Comparison of ENCODE assay signal across 15 cellular contexts in the genomic region with DNA sequence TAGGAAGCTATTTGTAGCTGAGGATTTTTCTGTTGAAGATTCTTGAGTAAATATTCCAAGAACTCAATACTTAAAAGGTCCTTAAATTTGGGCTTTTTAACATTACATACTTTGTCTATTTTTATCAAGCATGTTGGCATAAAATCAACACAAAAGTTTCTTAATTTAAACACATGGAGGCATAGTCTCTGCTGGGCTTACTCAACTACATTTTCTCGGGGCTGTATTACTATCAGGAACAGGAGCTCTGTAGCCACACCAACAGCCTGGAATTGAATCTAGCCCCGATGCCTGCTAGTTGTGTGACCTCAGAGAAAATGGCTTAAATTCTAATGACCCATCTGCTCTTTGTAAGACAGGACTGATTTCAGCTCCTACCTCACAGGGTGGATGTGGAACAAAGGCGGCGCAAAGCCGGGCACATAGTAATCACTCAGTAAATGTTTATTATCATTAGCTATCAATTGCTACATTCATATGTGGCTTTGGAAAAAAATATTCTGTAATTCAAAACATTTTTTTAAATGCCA.
DNase-seq lines count a peak whose midpoint lies in the region; ATAC-seq and TF ChIP-seq lines count a peak whose summit lies in the region.
"Had no signal": no experiment of that assay in that cellular context is flagged by ENCODE, and none has a peak within 500 bp of the region (broad histone marks: within the 10 kb centered on the region; RNA-seq: fewer than 3 reads in every experiment).

No MANE protein-coding gene starts in this region.

- H3K27me3 ChIP-seq in thoracic aorta (replicated peaks; ENCODE audit: insufficient read depth) (no peaks in the 10 kb centered on the region), H9 (ENCODE audit: insufficient read depth, low read length) (no peaks in the 10 kb centered on the region)
- H3K27me3 ChIP-seq: BLaER1 treated with 17β-estradiol and CSF1 and Interleukin-3, amounts not matched to agents 10 nM and 100 nM had no signal

- peak overlapping the region; percentile 13 to 98 for H3K27ac ChIP-seq in thoracic aorta
- H3K27ac ChIP-seq in H9 (ENCODE audit: insufficient read length, low read depth, low read length), result no peak overlapping the region
- H3K27ac ChIP-seq: BLaER1 treated with 17β-estradiol and CSF1 and Interleukin-3, amounts not matched to agents 10 nM and 100 nM had no signal

- WGBS in H9 (ENCODE audit: extremely low coverage, insufficient read length, low lambda C conversion rate), result no CpG with 5 or more reads among the region's 5 CpGs

- H3K4me3 Mint-ChIP-seq in WTC11, result no peak overlapping the region
- H3K4me3 Mint-ChIP-seq in H9, result no peak overlapping the region

- H2AK5ac ChIP-seq in H9 (ENCODE audit: insufficient read length, low read length), result no peak overlapping the region

- H4K5ac ChIP-seq in H9 (ENCODE audit: insufficient read length, low read depth, low read length), result no peak overlapping the region

- H3K9me3 ChIP-seq in thoracic aorta (no peaks in the 10 kb centered on the region), H9 (ENCODE audit: control insufficient read depth, low read depth, low read length) (no peaks in the 10 kb centered on the region)

- H4K91ac ChIP-seq in H9 (ENCODE audit: insufficient read length, low read depth, low read length), result no peak overlapping the region

- no peak overlapping the region for H4K8ac ChIP-seq in H9 (replicated peaks; ENCODE audit: insufficient read length, low read depth, low read length)

- H3K4me3 ChIP-seq in thoracic aorta, result peak overlapping the region; percentile 2
- H3K4me3 ChIP-seq: BLaER1 treated with 17β-estradiol and CSF1 and Interleukin-3, amounts not matched to agents 10 nM and 100 nM had no signal

- no peak overlapping the region for H2BK12ac ChIP-seq in H9 (ENCODE audit: insufficient read length, low read depth, low read length)

- H4K20me1 ChIP-seq in H9 (ENCODE audit: control insufficient read depth, insufficient read depth, insufficient read length), result no peaks in the 10 kb centered on the region
- H4K20me1 ChIP-seq: BLaER1 treated with 17β-estradiol and CSF1 and Interleukin-3, amounts not matched to agents 10 nM and 100 nM had no signal

- H2AFZ ChIP-seq in H9 (ENCODE audit: low read length), result no peak overlapping the region

- H3K18ac ChIP-seq in H9 (ENCODE audit: insufficient read length, low read depth, low read length), result no peak overlapping the region

- no peaks in the 10 kb centered on the region for H3K36me3 ChIP-seq in thoracic aorta

- peaks cover 20% of the 10 kb centered on the region for H3K4me1 Mint-ChIP-seq in WTC11
- peaks cover 10 to 12% of the 10 kb centered on the region in 2 experiments for H3K4me1 Mint-ChIP-seq in H9

- H3K9me3 Mint-ChIP-seq in WTC11 (peaks cover 11% of the 10 kb centered on the region), H9 (peaks cover 4 to 11% of the 10 kb centered on the region in 2 experiments)

- no peak overlapping the region for H3K27ac Mint-ChIP-seq in WTC11
- no peak overlapping the region for H3K27ac Mint-ChIP-seq in H9

- no peak overlapping the region for H3K23ac ChIP-seq in H9 (ENCODE audit: insufficient read length, low read depth, low read length)

- no peak overlapping the region for H2BK120ac ChIP-seq in H9 (ENCODE audit: low read depth, low read length, poor library complexity, severe bottlenecking)

- H3K36me3 Mint-ChIP-seq in WTC11 (peaks cover 11% of the 10 kb centered on the region), H9 (ENCODE audit: insufficient read depth in 1 of 3, low read depth in 3 of 3) (peaks cover 9 to 22% (median 10%) of the 10 kb centered on the region in 3 experiments)

- peak; percentile 65 for DNase-seq in EH (ENCODE audit: low read depth)
- peak; percentile 25 for DNase-seq in amniotic epithelial cell (ENCODE audit: low read depth)
- DNase-seq in fibroblast of peridontal ligament (ENCODE audit: extremely low read depth), result peak; percentile 67
- DNase-seq in thoracic aorta (ENCODE audit: low spot score), result no peak
- no peak for DNase-seq in WTC11 (ENCODE audit: low spot score)
- no peak for DNase-seq in NOMO-1 treated with DMSO at 0.1 percent for 48 hours (lab: John Stamatoyannopoulos, UW; ENCODE audit: unreplicated experiment)
- DNase-seq in H9, result no peak
- DNase-seq: DMS153, HCEC 1CT, Kasumi-1, NCI-H1417, NCI-H2029, NCI-H510A, SHP77 treated with DMSO at 0.1 percent for 48 hours had no signal

- no peaks in the 10 kb centered on the region for H3K27me3 Mint-ChIP-seq in WTC11 (ENCODE audit: low read depth)
- no peaks in the 10 kb centered on the region for H3K27me3 Mint-ChIP-seq in H9 (ENCODE audit: low read depth)

- no peaks in the 10 kb centered on the region for H3K23me2 ChIP-seq in H9 (ENCODE audit: insufficient read length, low read depth, low read length, poor library complexity, severe bottlenecking)

- no peak overlapping the region for H3T11ph ChIP-seq in H9 (ENCODE audit: low read length)

- H3K4me2 ChIP-seq in H9 (ENCODE audit: insufficient read depth, insufficient read length, low read length), result no peak overlapping the region
- H3K4me2 ChIP-seq: BLaER1 treated with 17β-estradiol and CSF1 and Interleukin-3, amounts not matched to agents 10 nM and 100 nM had no signal

- H3K9ac ChIP-seq in H9 (ENCODE audit: extremely low read depth, insufficient read length, low read length), result no peak overlapping the region
- H3K9ac ChIP-seq: BLaER1 treated with 17β-estradiol and CSF1 and Interleukin-3, amounts not matched to agents 10 nM and 100 nM had no signal

- H3K56ac ChIP-seq in H9 (ENCODE audit: insufficient read length, low read depth, low read length), result no peak overlapping the region

- H2BK5ac ChIP-seq in H9 (ENCODE audit: insufficient read length, low read length), result no peak overlapping the region

- no peak overlapping the region for H2BK20ac ChIP-seq in H9 (ENCODE audit: low read depth, low read length, poor library complexity, severe bottlenecking)

- no peak overlapping the region for H2BK15ac ChIP-seq in H9 (ENCODE audit: low read depth, low read length)

- POLR2A ChIA-PET in WTC11 (lab: Charles Lee), result no interaction called here

- no peak overlapping the region for H3K4ac ChIP-seq in H9 (ENCODE audit: low read depth, low read length)

- H3K79me2 ChIP-seq in H9 (ENCODE audit: insufficient read depth, low read length), result no peaks in the 10 kb centered on the region

- H3K4me1 ChIP-seq in thoracic aorta (ENCODE audit: control insufficient read depth in 1 of 2, low read depth in 2 of 2) (peaks cover 39 to 65% of the 10 kb centered on the region in 2 donors), H9 (ENCODE audit: insufficient read depth, low read length) (peaks cover 2% of the 10 kb centered on the region; the same call in 1 of the 2 replicates)

- H3K79me1 ChIP-seq in H9 (ENCODE audit: insufficient read depth, low read depth, low read length, poor library complexity, severe bottlenecking), result no peaks in the 10 kb centered on the region

- CTCF ChIA-PET in WTC11 (lab: Charles Lee), result interaction anchor here (1.0 kb wide), 1 partner anchor 32 kb away, joined by 4 read pairs; no protein-coding TSS in a partner anchor

- ATAC-seq in thoracic aorta (ENCODE audit: insufficient number of reproducible peaks, low FRiP score, low read depth) (peak; percentile 8), WTC11 (no peak)

- no peak for TF ChIP-seq CTCF in thoracic aorta (IDR thresholded peaks at IDR 0.05)
- TF ChIP-seq CTCF in WTC11 (IDR thresholded peaks at IDR 0.05), result no peak
- TF ChIP-seq CTCF in H9 (conservative IDR thresholded peaks at IDR 0.05), result no peak

- no peak overlapping the region for H3K14ac ChIP-seq in H9 (ENCODE audit: insufficient read depth, low read length)

TF ChIP-seq in WTC11, 78 proteins besides CTCF, POLR2A, EP300 and RAD21 (continues in another document):
- TF ChIP-seq, protein P1, sequence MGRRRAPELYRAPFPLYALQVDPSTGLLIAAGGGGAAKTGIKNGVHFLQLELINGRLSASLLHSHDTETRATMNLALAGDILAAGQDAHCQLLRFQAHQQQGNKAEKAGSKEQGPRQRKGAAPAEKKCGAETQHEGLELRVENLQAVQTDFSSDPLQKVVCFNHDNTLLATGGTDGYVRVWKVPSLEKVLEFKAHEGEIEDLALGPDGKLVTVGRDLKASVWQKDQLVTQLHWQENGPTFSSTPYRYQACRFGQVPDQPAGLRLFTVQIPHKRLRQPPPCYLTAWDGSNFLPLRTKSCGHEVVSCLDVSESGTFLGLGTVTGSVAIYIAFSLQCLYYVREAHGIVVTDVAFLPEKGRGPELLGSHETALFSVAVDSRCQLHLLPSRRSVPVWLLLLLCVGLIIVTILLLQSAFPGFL (CRISPR knock-in tag; IDR thresholded peaks at IDR 0.05; ENCODE audit: borderline replicate concordance), result no peak
- TF ChIP-seq, protein P2, sequence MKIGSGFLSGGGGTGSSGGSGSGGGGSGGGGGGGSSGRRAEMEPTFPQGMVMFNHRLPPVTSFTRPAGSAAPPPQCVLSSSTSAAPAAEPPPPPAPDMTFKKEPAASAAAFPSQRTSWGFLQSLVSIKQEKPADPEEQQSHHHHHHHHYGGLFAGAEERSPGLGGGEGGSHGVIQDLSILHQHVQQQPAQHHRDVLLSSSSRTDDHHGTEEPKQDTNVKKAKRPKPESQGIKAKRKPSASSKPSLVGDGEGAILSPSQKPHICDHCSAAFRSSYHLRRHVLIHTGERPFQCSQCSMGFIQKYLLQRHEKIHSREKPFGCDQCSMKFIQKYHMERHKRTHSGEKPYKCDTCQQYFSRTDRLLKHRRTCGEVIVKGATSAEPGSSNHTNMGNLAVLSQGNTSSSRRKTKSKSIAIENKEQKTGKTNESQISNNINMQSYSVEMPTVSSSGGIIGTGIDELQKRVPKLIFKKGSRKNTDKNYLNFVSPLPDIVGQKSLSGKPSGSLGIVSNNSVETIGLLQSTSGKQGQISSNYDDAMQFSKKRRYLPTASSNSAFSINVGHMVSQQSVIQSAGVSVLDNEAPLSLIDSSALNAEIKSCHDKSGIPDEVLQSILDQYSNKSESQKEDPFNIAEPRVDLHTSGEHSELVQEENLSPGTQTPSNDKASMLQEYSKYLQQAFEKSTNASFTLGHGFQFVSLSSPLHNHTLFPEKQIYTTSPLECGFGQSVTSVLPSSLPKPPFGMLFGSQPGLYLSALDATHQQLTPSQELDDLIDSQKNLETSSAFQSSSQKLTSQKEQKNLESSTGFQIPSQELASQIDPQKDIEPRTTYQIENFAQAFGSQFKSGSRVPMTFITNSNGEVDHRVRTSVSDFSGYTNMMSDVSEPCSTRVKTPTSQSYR (CRISPR knock-in tag; IDR thresholded peaks at IDR 0.05), result no peak
- TF ChIP-seq, protein P3, sequence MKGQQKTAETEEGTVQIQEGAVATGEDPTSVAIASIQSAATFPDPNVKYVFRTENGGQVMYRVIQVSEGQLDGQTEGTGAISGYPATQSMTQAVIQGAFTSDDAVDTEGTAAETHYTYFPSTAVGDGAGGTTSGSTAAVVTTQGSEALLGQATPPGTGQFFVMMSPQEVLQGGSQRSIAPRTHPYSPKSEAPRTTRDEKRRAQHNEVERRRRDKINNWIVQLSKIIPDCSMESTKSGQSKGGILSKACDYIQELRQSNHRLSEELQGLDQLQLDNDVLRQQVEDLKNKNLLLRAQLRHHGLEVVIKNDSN (CRISPR knock-in tag; IDR thresholded peaks at IDR 0.05), result no peak
- TF ChIP-seq TCF7 (CRISPR knock-in tag; IDR thresholded peaks at IDR 0.05; ENCODE audit: low read depth), result no peak
- no peak for TF ChIP-seq ZNF138 (CRISPR knock-in tag; conservative IDR thresholded peaks at IDR 0.05)
- no peak for TF ChIP-seq ZNF317 (CRISPR knock-in tag; IDR thresholded peaks at IDR 0.05; ENCODE audit: borderline replicate concordance, low read depth)
- no peak for TF ChIP-seq FOXK1 (CRISPR knock-in tag; IDR thresholded peaks at IDR 0.05)

Comparison
In these comparisons a context has a peak if more than half of its experiments do, and no peak if none do; other contexts are left out.
1. DNase-seq: peak in EH (single experiment), amniotic epithelial cell (single experiment) and fibroblast of peridontal ligament (single experiment); none in thoracic aorta (single experiment), WTC11 (single experiment), NOMO-1 treated with DMSO at 0.1 percent for 48 hours (single experiment) and H9 (single experiment).